Comparison of ENCODE assay signal across 8 cellular contexts in genomic region chr3:51974963-51975856, GRCh38. TPM values are rescaled to one million over a fixed set of nuclear protein-coding genes. Genes with fewer than 3 reads are reported as not detected.
A peak's percentile ranks its signal among the peaks of the same experiment; 100 is the strongest.
DNase-seq lines count a peak whose midpoint lies in the region; ATAC-seq and TF ChIP-seq lines count a peak whose summit lies in the region.

Gene ABHD14A, plus strand, starts transcription at chr3:51975064. Its CDS starts 72 bp downstream, at chr3:51975136.

- H3K36me3 Mint-ChIP-seq in brain = no peaks in the 10 kb centered on the region

- intact Hi-C loops in gastrocnemius medialis (cut with DNase I; ENCODE audit: low total_unique reads) = loop anchor here (1.0 to 5.0 kb wide), 2 partner anchors 33 to 1393 kb away; partner anchors contain the start of gene PARP3

- TF ChIP-seq POLR2A in gastrocnemius medialis (IDR thresholded peaks at IDR 0.05) = peak; percentile 29 to 59

- peaks cover 53% of the 10 kb centered on the region for H3K4me1 Mint-ChIP-seq in brain

- H3F3A ChIP-seq in Loucy (ENCODE audit: low read depth) = peaks cover 9% of the 10 kb centered on the region; the same call in 1 of the 2 replicates

- peaks cover 14% of the 10 kb centered on the region for H3K79me2 ChIP-seq in Loucy (ENCODE audit: insufficient read depth, low read length)

- H3K9ac ChIP-seq in Loucy (ENCODE audit: low read depth, low read length, poor library complexity, severe bottlenecking) = peak within 1 kb of the TSS; percentile 95

- H3K9me3 ChIP-seq in Loucy (ENCODE audit: insufficient read depth, low read depth, low read length) = no peaks in the 10 kb centered on the region
- H3K9me3 ChIP-seq in gastrocnemius medialis = no peaks in the 10 kb centered on the region

- H3K4me2 ChIP-seq in Loucy (ENCODE audit: low read depth, low read length, poor library complexity, severe bottlenecking) = peak within 1 kb of the TSS; percentile 99

- no peak for TF ChIP-seq CTCF in Loucy (conservative IDR thresholded peaks at IDR 0.05; ENCODE audit: low read length)
- TF ChIP-seq CTCF in brain (conservative IDR thresholded peaks at IDR 0.05) = no peak
- TF ChIP-seq CTCF in gastrocnemius medialis (IDR thresholded peaks at IDR 0.05 in 4 of 5, conservative IDR thresholded peaks at IDR 0.05 in 1 of 5) = no peak

- peak within 1 kb of the TSS; percentile 97 for H3K4me3 ChIP-seq in Loucy (ENCODE audit: low read length, poor library complexity, severe bottlenecking)
- H3K4me3 ChIP-seq in iPS-11a (ENCODE audit: low read depth, low read length) = peak within 1 kb of the TSS; percentile 50
- H3K4me3 ChIP-seq in gastrocnemius medialis = peak within 1 kb of the TSS; percentile 77 to 99 (median 84)

- H3K9me3 Mint-ChIP-seq in brain = no peaks in the 10 kb centered on the region

- H3K4me1 ChIP-seq in Loucy (ENCODE audit: insufficient read depth, low read length, poor library complexity, severe bottlenecking) (peaks cover 35% of the 10 kb centered on the region), gastrocnemius medialis (peaks cover 21 to 27% of the 10 kb centered on the region in 2 donors)

- H3K36me3 ChIP-seq in Loucy (ENCODE audit: insufficient read depth, low read length) (no peaks in the 10 kb centered on the region), gastrocnemius medialis (no peaks in the 10 kb centered on the region)

- H3K27me3 ChIP-seq in Loucy (ENCODE audit: insufficient read depth, low read length, poor library complexity, severe bottlenecking) (no peaks in the 10 kb centered on the region), gastrocnemius medialis (no peaks in the 10 kb centered on the region)

- H3K9me2 ChIP-seq in Loucy (replicated peaks; ENCODE audit: low read depth, low read length) = no peaks in the 10 kb centered on the region

- H2AFZ ChIP-seq in Loucy (ENCODE audit: low read length) = peak within 1 kb of the TSS; percentile 95

- peaks cover 11% of the 10 kb centered on the region for H3K27me3 Mint-ChIP-seq in brain

- peak within 1 kb of the TSS; percentile 89 to 97 (median 94) for H3K4me3 Mint-ChIP-seq in brain

- in situ Hi-C loops in gastrocnemius medialis (cut with MboI; ENCODE audit: low sequenced_read_pairs in 4 of 4) = no loop called here

- H3K27ac ChIP-seq in gastrocnemius medialis = peak within 1 kb of the TSS; percentile 96 to 100 (median 99)

- ATAC-seq in GM21529 (IDR thresholded peaks at IDR 0.05; ENCODE audit: unreplicated experiment) (peak; percentile 56), gastrocnemius medialis (peak; percentile 53 to 59)

- DNase-seq in DMS53 treated with DMSO at 0.1 percent for 48 hours (lab: John Stamatoyannopoulos, UW; ENCODE audit: unreplicated experiment) = peak; percentile 6
- DNase-seq in T1000 (lab: John Stamatoyannopoulos, UW) = peak; percentile 50
- DNase-seq in gastrocnemius medialis = peak in 1 of 2 donors; percentile 66
- no peak for DNase-seq in NCI-H128 (lab: John Stamatoyannopoulos, UW; ENCODE audit: unreplicated experiment)

- peak within 1 kb of the TSS; percentile 96 to 98 (median 97) for H3K27ac Mint-ChIP-seq in brain

- H4K20me1 ChIP-seq in Loucy (ENCODE audit: insufficient read depth, low read length, poor library complexity, severe bottlenecking) = no peaks in the 10 kb centered on the region

RNA-seq across cellular contexts. Expression of gene ABHD14A, which starts in this region (rescaled TPM):
- polyA plus RNA-seq in brain (ENCODE audit: insufficient read depth, low read depth, low replicate concordance) = 70.3 TPM
- total RNA-seq in gastrocnemius medialis = 10 to 100 TPM in 3 of 4 donors, 1 to 10 TPM in 1; 8.7 to 37.9 (median 29.9) TPM
